In the genomic region with DNA sequence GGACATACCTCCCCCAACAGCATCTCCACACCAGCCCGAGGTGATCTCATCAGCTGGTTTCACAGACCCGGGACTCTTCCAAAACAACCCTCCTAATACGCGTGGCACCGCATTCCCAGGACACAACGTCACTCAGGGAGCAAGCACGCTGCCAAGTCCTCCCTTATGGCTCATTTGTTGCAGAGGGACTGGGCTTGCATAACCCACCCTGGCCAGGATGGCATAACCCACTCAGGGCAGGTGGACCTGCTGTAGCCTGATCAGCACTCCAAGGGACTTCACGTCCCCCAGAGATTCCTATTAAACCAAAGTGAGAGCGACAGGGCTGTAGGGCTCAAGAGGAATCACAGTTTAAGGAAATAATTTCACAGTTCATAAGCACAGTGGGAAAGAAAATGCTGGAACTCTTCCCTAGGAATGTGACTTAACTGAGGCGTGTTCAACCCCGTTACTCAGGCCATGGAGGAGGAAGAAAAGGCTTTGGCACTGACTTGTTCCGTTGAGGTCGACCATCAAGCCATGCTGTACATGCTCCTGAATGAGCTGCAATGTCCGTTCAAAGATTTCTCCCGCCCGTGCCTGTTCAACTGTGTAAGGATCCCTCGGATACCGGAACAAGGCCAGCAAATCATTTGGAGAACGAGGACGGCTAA, we compare ENCODE assay signal across 9 cellular contexts.
DNase-seq lines count a peak whose midpoint lies in the region; ATAC-seq and TF ChIP-seq lines count a peak whose summit lies in the region.
"Had no signal": no experiment of that assay in that cellular context is flagged by ENCODE, and none has a peak within 500 bp of the region (broad histone marks: within the 10 kb centered on the region; RNA-seq: fewer than 3 reads in every experiment).

No MANE protein-coding gene starts in this region.

- CTCF ChIA-PET in naive thymus-derived CD4-positive, alpha-beta T cell (lab: Charles Lee), result no interaction called here

- POLR2A ChIA-PET in naive thymus-derived CD4-positive, alpha-beta T cell (lab: Charles Lee), result no interaction called here

- H2AFZ ChIP-seq in ACC112 (ENCODE audit: low read length, unreplicated experiment), result no peak overlapping the region

- no peak for TF ChIP-seq CTCF in fibroblast of mammary gland (conservative IDR thresholded peaks at IDR 0.05; ENCODE audit: control insufficient read depth, insufficient read depth, low read depth, low read length)
- no peak for TF ChIP-seq CTCF in nephron progenitor cell (IDR thresholded peaks at IDR 0.05)

- H3K27me3 ChIP-seq in ACC112 (ENCODE audit: insufficient read depth, low read length), result no peaks in the 10 kb centered on the region
- no peaks in the 10 kb centered on the region for H3K27me3 ChIP-seq in naive thymus-derived CD4-positive, alpha-beta T cell (ENCODE audit: control insufficient read depth in 2 of 2, insufficient read depth in 2 of 2, low read length in 2 of 2)
- H3K27me3 ChIP-seq: BLaER1 had no signal

- peaks cover 19% of the 10 kb centered on the region; the same call in 1 of the 2 replicates for H3K36me3 ChIP-seq in ACC112 (ENCODE audit: insufficient read depth, low read length)
- no peaks in the 10 kb centered on the region for H3K36me3 ChIP-seq in naive thymus-derived CD4-positive, alpha-beta T cell (ENCODE audit: control insufficient read depth in 2 of 3, insufficient read depth in 3 of 3, low read length in 3 of 3)

- H3K36me3 Mint-ChIP-seq in nephron progenitor cell (ENCODE audit: low read depth), result peaks cover 54% of the 10 kb centered on the region
- H3K36me3 Mint-ChIP-seq in naive thymus-derived CD4-positive, alpha-beta T cell, result no peaks in the 10 kb centered on the region

- H3K9me3 ChIP-seq in naive thymus-derived CD4-positive, alpha-beta T cell (ENCODE audit: control insufficient read depth in 2 of 3, low read length in 3 of 3), result no peaks in the 10 kb centered on the region
- H3K9me3 ChIP-seq: BLaER1 had no signal

- peak overlapping the region; percentile 32 for H3K27ac Mint-ChIP-seq in nephron progenitor cell
- peak overlapping the region in 1 of 9 donors; percentile 11 for H3K27ac Mint-ChIP-seq in naive thymus-derived CD4-positive, alpha-beta T cell

- peaks cover 3% of the 10 kb centered on the region for H3K79me2 ChIP-seq in ACC112 (ENCODE audit: control insufficient read depth, insufficient read depth, low read length, unreplicated experiment)

- H3K27ac ChIP-seq in ACC112 (ENCODE audit: low read depth, low read length), result peak overlapping the region; percentile 99
- no peak overlapping the region for H3K27ac ChIP-seq in naive thymus-derived CD4-positive, alpha-beta T cell (ENCODE audit: low read depth, low read length)
- H3K27ac ChIP-seq: BLaER1 had no signal

- no peaks in the 10 kb centered on the region for H3K4me1 Mint-ChIP-seq in nephron progenitor cell
- H3K4me1 Mint-ChIP-seq in naive thymus-derived CD4-positive, alpha-beta T cell, result no peaks in the 10 kb centered on the region

- no peak for ATAC-seq in HG03520 (IDR thresholded peaks at IDR 0.05; ENCODE audit: unreplicated experiment)
- no peak for ATAC-seq in naive thymus-derived CD4-positive, alpha-beta T cell

- intact Hi-C loops in naive thymus-derived CD4-positive, alpha-beta T cell (cut with micrococcal nuclease), result no loop called here

- peaks cover 41% of the 10 kb centered on the region for H3K4me1 ChIP-seq in ACC112 (ENCODE audit: control insufficient read depth, insufficient read depth, low read length, unreplicated experiment)
- H3K4me1 ChIP-seq in naive thymus-derived CD4-positive, alpha-beta T cell (ENCODE audit: control insufficient read depth in 2 of 2, insufficient read depth in 2 of 2, low read length in 2 of 2), result no peaks in the 10 kb centered on the region
- H3K4me1 ChIP-seq: BLaER1 had no signal

- DNase-seq in RPMI7951 (ENCODE audit: low read depth) (peak; percentile 99), fibroblast of mammary gland (ENCODE audit: low read depth) (peak; percentile 98), nephron progenitor cell (no peak), DMS53 (lab: John Stamatoyannopoulos, UW) (no peak), SW 1271 (lab: John Stamatoyannopoulos, UW) (no peak)
- no peak for DNase-seq in naive thymus-derived CD4-positive, alpha-beta T cell

- peak overlapping the region; percentile 35 for H3K4me3 ChIP-seq in ACC112 (ENCODE audit: low read depth, low read length)
- H3K4me3 ChIP-seq in fibroblast of mammary gland (ENCODE audit: control insufficient read depth, low read depth, low read length), result no peak overlapping the region
- H3K4me3 ChIP-seq in naive thymus-derived CD4-positive, alpha-beta T cell (ENCODE audit: low read length), result no peak overlapping the region
- H3K4me3 ChIP-seq: BLaER1 had no signal

- no peaks in the 10 kb centered on the region for H3K9me3 Mint-ChIP-seq in nephron progenitor cell
- H3K9me3 Mint-ChIP-seq in naive thymus-derived CD4-positive, alpha-beta T cell, result peaks cover 0 to 3% (median 0%) of the 10 kb centered on the region in 11 donors

- no peaks in the 10 kb centered on the region for H3K27me3 Mint-ChIP-seq in nephron progenitor cell (ENCODE audit: low read depth, poor library complexity)
- H3K27me3 Mint-ChIP-seq in naive thymus-derived CD4-positive, alpha-beta T cell, result peaks cover 0 to 16% (median 4%) of the 10 kb centered on the region in 5 donors

- H3K4me3 Mint-ChIP-seq in nephron progenitor cell, result no peak overlapping the region
- no peak overlapping the region for H3K4me3 Mint-ChIP-seq in naive thymus-derived CD4-positive, alpha-beta T cell

Comparison
In these comparisons a context has a peak if more than half of its experiments do, and no peak if none do; other contexts are left out.
1. DNase-seq: peak in RPMI7951 (single experiment) and fibroblast of mammary gland (single experiment); none in nephron progenitor cell (single experiment), DMS53 (single experiment), SW 1271 (0 of 2) and naive thymus-derived CD4-positive, alpha-beta T cell (0 of 9).